Comparison of ENCODE assay signal across 1 cellular context in the genomic region with DNA sequence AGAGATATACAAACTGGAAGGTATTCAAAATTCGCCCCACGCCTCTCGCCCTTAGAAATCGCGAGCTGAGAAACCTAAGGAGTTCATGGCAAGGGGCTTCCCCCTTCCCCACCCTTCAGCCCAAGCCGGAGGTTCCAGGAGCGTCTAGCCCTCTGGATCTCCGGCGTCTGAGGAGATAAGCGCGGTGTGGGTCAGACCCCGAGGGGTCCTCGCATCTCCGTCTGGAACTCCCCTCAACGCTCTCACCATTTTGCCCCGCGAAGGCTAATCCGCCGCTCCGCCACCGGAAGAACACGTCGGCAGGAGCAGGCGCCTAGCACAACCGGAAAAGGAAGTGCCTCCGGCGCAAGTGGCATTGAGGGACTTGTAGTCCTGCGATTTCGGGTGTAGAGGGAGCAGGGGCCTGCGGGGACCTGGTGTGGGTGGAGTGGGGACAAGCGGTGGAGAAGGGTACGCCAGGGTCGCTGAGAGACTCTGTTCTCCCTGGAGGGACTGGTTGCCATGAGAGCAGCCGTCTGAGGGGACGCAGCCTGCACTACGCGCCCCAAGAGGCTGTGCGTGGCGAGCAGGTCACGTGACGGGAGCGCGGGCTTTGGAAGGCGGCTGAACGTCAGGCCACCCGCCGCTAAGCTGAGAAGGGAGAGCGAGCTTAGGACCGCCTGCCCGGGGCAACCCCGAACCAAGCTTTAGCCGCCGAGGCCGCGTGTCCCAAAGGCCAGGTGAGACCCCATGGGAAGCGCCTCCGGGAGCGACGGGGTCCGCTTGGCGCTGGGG.
TF ChIP-seq lines count a peak whose summit lies in the region.

A gene with protein sequence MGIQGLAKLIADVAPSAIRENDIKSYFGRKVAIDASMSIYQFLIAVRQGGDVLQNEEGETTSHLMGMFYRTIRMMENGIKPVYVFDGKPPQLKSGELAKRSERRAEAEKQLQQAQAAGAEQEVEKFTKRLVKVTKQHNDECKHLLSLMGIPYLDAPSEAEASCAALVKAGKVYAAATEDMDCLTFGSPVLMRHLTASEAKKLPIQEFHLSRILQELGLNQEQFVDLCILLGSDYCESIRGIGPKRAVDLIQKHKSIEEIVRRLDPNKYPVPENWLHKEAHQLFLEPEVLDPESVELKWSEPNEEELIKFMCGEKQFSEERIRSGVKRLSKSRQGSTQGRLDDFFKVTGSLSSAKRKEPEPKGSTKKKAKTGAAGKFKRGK (plus strand): TSS at position 602 of the 774 bp plus-strand sequence. CDS start 2,451 bp downstream, outside the sequence.
TSS of gene TMEM258 (minus strand) at position 290 of the 774 bp plus-strand sequence. CDS start at position 249, 41 bp downstream.

TF ChIP-seq in GM12878, 131 proteins besides CTCF, POLR2A, EP300 and RAD21 (continued from another document and continues in another):
- TF ChIP-seq, protein P1, sequence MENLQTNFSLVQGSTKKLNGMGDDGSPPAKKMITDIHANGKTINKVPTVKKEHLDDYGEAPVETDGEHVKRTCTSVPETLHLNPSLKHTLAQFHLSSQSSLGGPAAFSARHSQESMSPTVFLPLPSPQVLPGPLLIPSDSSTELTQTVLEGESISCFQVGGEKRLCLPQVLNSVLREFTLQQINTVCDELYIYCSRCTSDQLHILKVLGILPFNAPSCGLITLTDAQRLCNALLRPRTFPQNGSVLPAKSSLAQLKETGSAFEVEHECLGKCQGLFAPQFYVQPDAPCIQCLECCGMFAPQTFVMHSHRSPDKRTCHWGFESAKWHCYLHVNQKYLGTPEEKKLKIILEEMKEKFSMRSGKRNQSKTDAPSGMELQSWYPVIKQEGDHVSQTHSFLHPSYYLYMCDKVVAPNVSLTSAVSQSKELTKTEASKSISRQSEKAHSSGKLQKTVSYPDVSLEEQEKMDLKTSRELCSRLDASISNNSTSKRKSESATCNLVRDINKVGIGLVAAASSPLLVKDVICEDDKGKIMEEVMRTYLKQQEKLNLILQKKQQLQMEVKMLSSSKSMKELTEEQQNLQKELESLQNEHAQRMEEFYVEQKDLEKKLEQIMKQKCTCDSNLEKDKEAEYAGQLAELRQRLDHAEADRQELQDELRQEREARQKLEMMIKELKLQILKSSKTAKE (IDR thresholded peaks at IDR 0.05; ENCODE audit: low read depth, poor library complexity, severe bottlenecking), result no peak
- TF ChIP-seq ZZZ3 (IDR thresholded peaks at IDR 0.05; ENCODE audit: control insufficient read depth, insufficient read length, low read depth) (no peak), NR2F1 (conservative IDR thresholded peaks at IDR 0.05) (no peak), DPF2 (IDR thresholded peaks at IDR 0.05) (peak; percentile 19), ZNF24 (IDR thresholded peaks at IDR 0.05) (no peak), IKZF2 (IDR thresholded peaks at IDR 0.05) (no peak), REST (IDR thresholded peaks at IDR 0.05; ENCODE audit: low read depth, low read length) (no peak), RFX5 (IDR thresholded peaks at IDR 0.05; ENCODE audit: low read depth, low read length) (no peak), CBX5 (IDR thresholded peaks at IDR 0.05; ENCODE audit: low read depth) (no peak), RCOR1 (conservative IDR thresholded peaks at IDR 0.05; ENCODE audit: low read depth, low read length) (no peak), MTA2 (IDR thresholded peaks at IDR 0.05; ENCODE audit: low read depth) (0 out of 2 replicates have a peak, but pooled peaks have one; percentile 17), SUZ12 (IDR thresholded peaks at IDR 0.05; ENCODE audit: unreplicated experiment) (no peak), SMAD5 (IDR thresholded peaks at IDR 0.05; ENCODE audit: low read depth) (peak; percentile 92; the same call in 1 of the 2 replicates), NR2C2 (IDR thresholded peaks at IDR 0.05; ENCODE audit: borderline replicate concordance, control insufficient read depth, insufficient read length, low read depth) (no peak), NFXL1 (IDR thresholded peaks at IDR 0.05; ENCODE audit: borderline replicate concordance) (no peak), FOS (IDR thresholded peaks at IDR 0.05; ENCODE audit: borderline replicate concordance, extremely low read depth, insufficient read length) (no peak), BMI1 (IDR thresholded peaks at IDR 0.05; ENCODE audit: borderline replicate concordance) (no peak), CHD2 (IDR thresholded peaks at IDR 0.05; ENCODE audit: borderline replicate concordance, low read depth, low read length) (0 out of 2 replicates have a peak, but pooled peaks have one; percentile 30), POU2F2 (IDR thresholded peaks at IDR 0.05; ENCODE audit: borderline replicate concordance, low read depth, low read length) (peak; percentile 62; the same call in 1 of the 3 replicates), HCFC1 (IDR thresholded peaks at IDR 0.05; ENCODE audit: low read length) (peak; percentile 91), TBL1XR1 (IDR thresholded peaks at IDR 0.05; ENCODE audit: low read depth, low read length) (no peak; the same call in 1 of the 2 replicates), HDAC2 (IDR thresholded peaks at IDR 0.05) (no peak), ZBTB4 (CRISPR knock-in tag; IDR thresholded peaks at IDR 0.05) (peak; percentile 87), NBN (IDR thresholded peaks at IDR 0.05) (peak; percentile 79; the same call in 1 of the 2 replicates), ZNF622 (IDR thresholded peaks at IDR 0.05) (no peak), KAT2A (conservative IDR thresholded peaks at IDR 0.05; ENCODE audit: control insufficient read depth, low read depth, low read length) (no peak), SREBF1 (IDR thresholded peaks at IDR 0.05; ENCODE audit: low read length) (peak; percentile 67; the same call in 1 of the 2 replicates), BCLAF1 (IDR thresholded peaks at IDR 0.05) (no peak), GATAD2B (conservative IDR thresholded peaks at IDR 0.05; ENCODE audit: low read depth) (no peak; the same call in 1 of the 2 replicates), NR2C1 (IDR thresholded peaks at IDR 0.05) (peak; percentile 80), BHLHE40 (IDR thresholded peaks at IDR 0.05; ENCODE audit: borderline replicate concordance in 1 of 2, low read depth in 2 of 2, low read length in 1 of 2) (peak; percentile 77 to 98)
- TF ChIP-seq, protein P2, sequence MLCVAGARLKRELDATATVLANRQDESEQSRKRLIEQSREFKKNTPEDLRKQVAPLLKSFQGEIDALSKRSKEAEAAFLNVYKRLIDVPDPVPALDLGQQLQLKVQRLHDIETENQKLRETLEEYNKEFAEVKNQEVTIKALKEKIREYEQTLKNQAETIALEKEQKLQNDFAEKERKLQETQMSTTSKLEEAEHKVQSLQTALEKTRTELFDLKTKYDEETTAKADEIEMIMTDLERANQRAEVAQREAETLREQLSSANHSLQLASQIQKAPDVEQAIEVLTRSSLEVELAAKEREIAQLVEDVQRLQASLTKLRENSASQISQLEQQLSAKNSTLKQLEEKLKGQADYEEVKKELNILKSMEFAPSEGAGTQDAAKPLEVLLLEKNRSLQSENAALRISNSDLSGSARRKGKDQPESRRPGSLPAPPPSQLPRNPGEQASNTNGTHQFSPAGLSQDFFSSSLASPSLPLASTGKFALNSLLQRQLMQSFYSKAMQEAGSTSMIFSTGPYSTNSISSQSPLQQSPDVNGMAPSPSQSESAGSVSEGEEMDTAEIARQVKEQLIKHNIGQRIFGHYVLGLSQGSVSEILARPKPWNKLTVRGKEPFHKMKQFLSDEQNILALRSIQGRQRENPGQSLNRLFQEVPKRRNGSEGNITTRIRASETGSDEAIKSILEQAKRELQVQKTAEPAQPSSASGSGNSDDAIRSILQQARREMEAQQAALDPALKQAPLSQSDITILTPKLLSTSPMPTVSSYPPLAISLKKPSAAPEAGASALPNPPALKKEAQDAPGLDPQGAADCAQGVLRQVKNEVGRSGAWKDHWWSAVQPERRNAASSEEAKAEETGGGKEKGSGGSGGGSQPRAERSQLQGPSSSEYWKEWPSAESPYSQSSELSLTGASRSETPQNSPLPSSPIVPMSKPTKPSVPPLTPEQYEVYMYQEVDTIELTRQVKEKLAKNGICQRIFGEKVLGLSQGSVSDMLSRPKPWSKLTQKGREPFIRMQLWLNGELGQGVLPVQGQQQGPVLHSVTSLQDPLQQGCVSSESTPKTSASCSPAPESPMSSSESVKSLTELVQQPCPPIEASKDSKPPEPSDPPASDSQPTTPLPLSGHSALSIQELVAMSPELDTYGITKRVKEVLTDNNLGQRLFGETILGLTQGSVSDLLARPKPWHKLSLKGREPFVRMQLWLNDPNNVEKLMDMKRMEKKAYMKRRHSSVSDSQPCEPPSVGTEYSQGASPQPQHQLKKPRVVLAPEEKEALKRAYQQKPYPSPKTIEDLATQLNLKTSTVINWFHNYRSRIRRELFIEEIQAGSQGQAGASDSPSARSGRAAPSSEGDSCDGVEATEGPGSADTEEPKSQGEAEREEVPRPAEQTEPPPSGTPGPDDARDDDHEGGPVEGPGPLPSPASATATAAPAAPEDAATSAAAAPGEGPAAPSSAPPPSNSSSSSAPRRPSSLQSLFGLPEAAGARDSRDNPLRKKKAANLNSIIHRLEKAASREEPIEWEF (IDR thresholded peaks at IDR 0.05; ENCODE audit: insufficient replicate concordance, low read depth, low read length), result no peak
- TF ChIP-seq, protein P3, sequence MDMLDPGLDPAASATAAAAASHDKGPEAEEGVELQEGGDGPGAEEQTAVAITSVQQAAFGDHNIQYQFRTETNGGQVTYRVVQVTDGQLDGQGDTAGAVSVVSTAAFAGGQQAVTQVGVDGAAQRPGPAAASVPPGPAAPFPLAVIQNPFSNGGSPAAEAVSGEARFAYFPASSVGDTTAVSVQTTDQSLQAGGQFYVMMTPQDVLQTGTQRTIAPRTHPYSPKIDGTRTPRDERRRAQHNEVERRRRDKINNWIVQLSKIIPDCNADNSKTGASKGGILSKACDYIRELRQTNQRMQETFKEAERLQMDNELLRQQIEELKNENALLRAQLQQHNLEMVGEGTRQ (IDR thresholded peaks at IDR 0.05; ENCODE audit: borderline replicate concordance, low read depth, low read length), result peak; percentile 92
- TF ChIP-seq, protein P4, sequence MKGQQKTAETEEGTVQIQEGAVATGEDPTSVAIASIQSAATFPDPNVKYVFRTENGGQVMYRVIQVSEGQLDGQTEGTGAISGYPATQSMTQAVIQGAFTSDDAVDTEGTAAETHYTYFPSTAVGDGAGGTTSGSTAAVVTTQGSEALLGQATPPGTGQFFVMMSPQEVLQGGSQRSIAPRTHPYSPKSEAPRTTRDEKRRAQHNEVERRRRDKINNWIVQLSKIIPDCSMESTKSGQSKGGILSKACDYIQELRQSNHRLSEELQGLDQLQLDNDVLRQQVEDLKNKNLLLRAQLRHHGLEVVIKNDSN (IDR thresholded peaks at IDR 0.05; ENCODE audit: borderline replicate concordance, extremely low read length, insufficient read depth, low read depth, low read length), result peak; percentile 99
